15 cellular contexts compared by ENCODE assay signal in genomic region chr1:192811594-192812239, GRCh38. TPM values are rescaled to one million over a fixed set of nuclear protein-coding genes. Genes with fewer than 3 reads are reported as not detected.
DNase-seq lines count a peak whose midpoint lies in the region; ATAC-seq, FAIRE-seq and TF ChIP-seq lines count a peak whose summit lies in the region.
"Had no signal": no experiment of that assay in that cellular context is flagged by ENCODE, and none has a peak within 500 bp of the region (broad histone marks: within the 10 kb centered on the region; RNA-seq: fewer than 3 reads in every experiment).

No MANE protein-coding gene starts in this region.

- 71 to 83% (median 76%) methylated on average over 6 of the region's 6 CpGs for WGBS in stomach, 5 donors

- H3K79me2 ChIP-seq in astrocyte (ENCODE audit: insufficient read depth, low read length) = peaks cover 17% of the 10 kb centered on the region

- H3K4me1 Mint-ChIP-seq in Calu3 (ENCODE audit: low read depth, unreplicated experiment) (peaks cover 38% of the 10 kb centered on the region), astrocyte (ENCODE audit: low read depth, unreplicated experiment) (peaks cover 17% of the 10 kb centered on the region), glutamatergic neuron (ENCODE audit: low read depth, unreplicated experiment) (peaks cover 17% of the 10 kb centered on the region)

- H3K27ac ChIP-seq in astrocyte (ENCODE audit: low read depth, low read length) (no peak overlapping the region), stomach (peak overlapping the region in 4 of 5 donors; percentile 90 to 99 (median 95))

- H3K4me2 ChIP-seq in astrocyte (ENCODE audit: low read length) = peak overlapping the region; percentile 45

- H4K20me1 ChIP-seq in astrocyte (ENCODE audit: insufficient read depth, low read length) = peaks cover 27% of the 10 kb centered on the region

- FAIRE-seq in astrocyte (lab: Jason Lieb, UNC) = no peak

- no peak overlapping the region for H3K9ac ChIP-seq in astrocyte (ENCODE audit: low read length)

- H3K36me3 ChIP-seq in astrocyte (ENCODE audit: insufficient read depth, low read length) (peaks cover 16% of the 10 kb centered on the region), stomach (peaks cover 0 to 18% (median 12%) of the 10 kb centered on the region in 4 donors)

- H3K4me1 ChIP-seq in astrocyte (ENCODE audit: insufficient read depth, low read length) = peaks cover 21% of the 10 kb centered on the region
- peaks cover 0 to 49% (median 17%) of the 10 kb centered on the region in 4 donors for H3K4me1 ChIP-seq in stomach

- H3K27me3 ChIP-seq in astrocyte (ENCODE audit: insufficient read depth, low read length) (no peaks in the 10 kb centered on the region), stomach (no peaks in the 10 kb centered on the region)

- no peak for DNase-seq in Calu3
- DNase-seq in astrocyte (ENCODE audit: low read depth) = no peak
- no peak for DNase-seq in glutamatergic neuron
- no peak for DNase-seq in stomach
- DNase-seq in GM13976 (ENCODE audit: low spot score) = no peak
- DNase-seq in UCSD-AML1 (lab: John Stamatoyannopoulos, UW; ENCODE audit: unreplicated experiment) = no peak
- no peak for DNase-seq in NCI-H187 treated with DMSO at 0.1 percent for 48 hours (lab: John Stamatoyannopoulos, UW)
- DNase-seq: effector CD8-positive, alpha-beta T cell; head of caudate nucleus; kidney glomerular epithelial cell; substantia nigra had no signal

- H3K4me3 Mint-ChIP-seq in Calu3 (ENCODE audit: low read depth, unreplicated experiment) (peak overlapping the region; percentile 99), astrocyte (ENCODE audit: unreplicated experiment) (no peak overlapping the region), glutamatergic neuron (ENCODE audit: unreplicated experiment) (peak overlapping the region; percentile 43)

- no peaks in the 10 kb centered on the region for H3K9me3 Mint-ChIP-seq in Calu3 (ENCODE audit: low read depth, unreplicated experiment)
- H3K9me3 Mint-ChIP-seq in astrocyte (ENCODE audit: unreplicated experiment) = no peaks in the 10 kb centered on the region
- H3K9me3 Mint-ChIP-seq in glutamatergic neuron (ENCODE audit: unreplicated experiment) = peaks cover 13% of the 10 kb centered on the region
- H3K9me3 Mint-ChIP-seq: activated T-helper 1 cell treated with anti-CD3 and anti-CD28 coated beads, Interleukin-12 subunit alpha, Interleukin-12 subunit beta, Interleukin-2, Interleukin-4 antibody, amounts not matched to agents 30 ng/mL and 10 ng/mL and 1 ng/mL, durations not matched to agents 14 hours and 24 hours and 36 hours had no signal

- no peaks in the 10 kb centered on the region for H3K9me3 ChIP-seq in astrocyte (ENCODE audit: insufficient read depth, low read depth, low read length)
- no peaks in the 10 kb centered on the region for H3K9me3 ChIP-seq in stomach

- H3K36me3 Mint-ChIP-seq in Calu3 (ENCODE audit: insufficient read depth, unreplicated experiment) = peaks cover 52% of the 10 kb centered on the region
- H3K36me3 Mint-ChIP-seq in astrocyte (ENCODE audit: low read depth, unreplicated experiment) = peaks cover 3% of the 10 kb centered on the region
- H3K36me3 Mint-ChIP-seq in glutamatergic neuron (ENCODE audit: unreplicated experiment) = no peaks in the 10 kb centered on the region

- no peaks in the 10 kb centered on the region for H3K27me3 Mint-ChIP-seq in Calu3 (ENCODE audit: unreplicated experiment)
- no peaks in the 10 kb centered on the region for H3K27me3 Mint-ChIP-seq in astrocyte (ENCODE audit: low read depth, unreplicated experiment)
- peaks cover 11% of the 10 kb centered on the region for H3K27me3 Mint-ChIP-seq in glutamatergic neuron (ENCODE audit: unreplicated experiment)

- TF ChIP-seq POLR2A in stomach (IDR thresholded peaks at IDR 0.05) = no peak

- no TSS peak for BruUV-seq in Calu3 (replicated peaks; lab: Mats Ljungman, UMichigan)

- peak overlapping the region; percentile 2 for H3K27ac Mint-ChIP-seq in Calu3 (ENCODE audit: unreplicated experiment)
- no peak overlapping the region for H3K27ac Mint-ChIP-seq in astrocyte (ENCODE audit: unreplicated experiment)
- H3K27ac Mint-ChIP-seq in glutamatergic neuron (ENCODE audit: unreplicated experiment) = no peak overlapping the region
- H3K27ac Mint-ChIP-seq: activated T-helper 1 cell treated with anti-CD3 and anti-CD28 coated beads, Interleukin-12 subunit alpha, Interleukin-12 subunit beta, Interleukin-2, Interleukin-4 antibody, amounts not matched to agents 30 ng/mL and 10 ng/mL and 1 ng/mL, durations not matched to agents 14 hours and 24 hours and 36 hours had no signal

- no peak overlapping the region for H3K4me3 ChIP-seq in astrocyte (ENCODE audit: insufficient read depth, low read depth, low read length)
- H3K4me3 ChIP-seq in stomach = peak overlapping the region; percentile 64 to 76 (median 70)

- H2AFZ ChIP-seq in astrocyte (ENCODE audit: low read depth, low read length) = no peak overlapping the region

- in situ Hi-C loops in GM13976 (cut with MboI; ENCODE audit: low sequenced_read_pairs, unreplicated experiment) = loop anchor here (25.0 kb wide), 2 partner anchors 201 to 301 kb away; partner anchors contain the start of genes CDC73 and GLRX2

- TF ChIP-seq EP300 in stomach (IDR thresholded peaks at IDR 0.05) = no peak

- CTCF ChIA-PET in Calu3 (lab: Charles Lee) = interaction anchor here (1.1 to 3.4 kb wide), 3 partner anchors 15 to 338 kb away, joined by 3 to 18 read pairs (median 5); no protein-coding TSS in a partner anchor

- intact Hi-C loops in Calu3 (cut with micrococcal nuclease; ENCODE audit: unreplicated experiment) (loop anchor here (2.0 to 5.0 kb wide), 3 partner anchors 93 to 291 kb away; no protein-coding TSS in a partner anchor), stomach (cut with DNase I; ENCODE audit: low total_unique reads) (no loop called here)

- no peak for ATAC-seq in HG02678 (IDR thresholded peaks at IDR 0.05; ENCODE audit: unreplicated experiment)
- ATAC-seq: HCT116, Right ventricle myocardium inferior had no signal

- TF ChIP-seq CTCF in Calu3 (IDR thresholded peaks at IDR 0.05; ENCODE audit: unreplicated experiment) = no peak
- TF ChIP-seq CTCF in astrocyte (IDR thresholded peaks at IDR 0.05; ENCODE audit: insufficient read depth, low read depth, low read length) = no peak
- no peak for TF ChIP-seq CTCF in glutamatergic neuron (IDR thresholded peaks at IDR 0.05; ENCODE audit: partially characterized antibody, unreplicated experiment)
- TF ChIP-seq CTCF in stomach (IDR thresholded peaks at IDR 0.05) = no peak
- TF ChIP-seq CTCF in GM13976 (IDR thresholded peaks at IDR 0.05; ENCODE audit: borderline replicate concordance, control extremely low read depth, extremely low read depth, insufficient read depth, missing control alignments) = no peak

RNA-seq across cellular contexts. Expression of gene RGS2, which starts 2.9 kb away (rescaled TPM):
- total RNA-seq in Calu3 (2022) (46.9 and 93.2 TPM in 2 replicates), astrocyte (10.5 and 13.8 TPM in 2 replicates), glutamatergic neuron (ENCODE audit: unreplicated experiment) (33.5 TPM), stomach (100 to 1,000 TPM in 2 of 5 donors, 10 to 100 TPM in 3; 40.6 to 150 (median 95.1) TPM)
- polyA plus RNA-seq in stomach = 100 to 1,000 TPM in 2 of 3 donors, 10 to 100 TPM in 1; 85.7 to 204 (median 107) TPM
